29 cellular contexts compared by ENCODE assay signal in genomic region chr16:4096509-4096908, GRCh38. TPM values are rescaled to one million over a fixed set of nuclear protein-coding genes. Genes with fewer than 3 reads are reported as not detected.
A peak's percentile ranks its signal among the peaks of the same experiment; 100 is the strongest.
DNase-seq lines count a peak whose midpoint lies in the region; FAIRE-seq and TF ChIP-seq lines count a peak whose summit lies in the region.
"Had no signal": no experiment of that assay in that cellular context is flagged by ENCODE, and none has a peak within 500 bp of the region (broad histone marks: within the 10 kb centered on the region; RNA-seq: fewer than 3 reads in every experiment).

No MANE protein-coding gene starts in this region.

- H4K20me1 ChIP-seq in OCI-LY3 (ENCODE audit: insufficient read depth, low read length) (no peaks in the 10 kb centered on the region), hepatocyte (ENCODE audit: insufficient read depth, poor library complexity, severe bottlenecking) (no peaks in the 10 kb centered on the region)

- H3K4me3 ChIP-seq in OCI-LY3 (ENCODE audit: low read length) (no peak overlapping the region), hepatocyte (no peak overlapping the region), stomach (no peak overlapping the region)
- H3K4me3 ChIP-seq: lung had no signal

- H3K27ac ChIP-seq in OCI-LY3 (ENCODE audit: low read length) (no peak overlapping the region), hepatocyte (peak overlapping the region; percentile 15), stomach (peak overlapping the region in 3 of 5 donors; percentile 17 to 79 (median 25))
- H3K27ac ChIP-seq: parathyroid adenoma, RWPE1 had no signal

- H3K36me3 ChIP-seq in OCI-LY3 (replicated peaks; ENCODE audit: low read depth, low read length) (no peaks in the 10 kb centered on the region), hepatocyte (replicated peaks; ENCODE audit: insufficient read depth, low read depth) (no peaks in the 10 kb centered on the region), stomach (no peaks in the 10 kb centered on the region)
- H3K36me3 ChIP-seq: BE2C had no signal

- DNase-seq in D721Med (ENCODE audit: insufficient read length, low spot score) (no peak), hepatocyte (ENCODE audit: low spot score) (no peak), stomach (no peak), midbrain (lab: John Stamatoyannopoulos, UW) (no peak), GOT3 (lab: John Stamatoyannopoulos, UW) (no peak), SIG-M5 (lab: John Stamatoyannopoulos, UW) (no peak)
- no peak for DNase-seq in stimulated activated CD4-positive, alpha-beta T cell treated with anti-CD3 and anti-CD28 coated beads, Interleukin-4, amount 100 ng/mL, for 24 hours
- DNase-seq: activated CD4-positive, alpha-beta T cell treated with anti-CD3 and anti-CD28 coated beads, Interleukin-2, amount 50 U/mL, for 4 hours; activated CD8-positive, alpha-beta memory T cell treated with anti-CD3 and anti-CD28 coated beads, Interleukin-2, amount 10 ng/mL, durations not matched to agents 7 days and 5 days; activated gamma-delta T cell treated with Interleukin-2 at 50 U/mL for 16 hours; activated naive CD8-positive, alpha-beta T cell treated with anti-CD3 and anti-CD28 coated beads, Interleukin-2, amount 10 ng/mL, durations not matched to agents 7 days and 5 days; activated T-cell treated with anti-CD3 and anti-CD28 coated beads, Interleukin-2, amount 50 U/mL, for 48 hours; BE2C; cortex of kidney; DMS153; Kasumi-1; MV-4-11; NCI-H146; NCI-H2171; NCI-H510A; stimulated activated naive CD4-positive, alpha-beta T cell treated with Interleukin-2 at 50 U/mL for 16 hours had no signal

- H3K4me1 ChIP-seq in OCI-LY3 (ENCODE audit: low read length) (no peaks in the 10 kb centered on the region), hepatocyte (ENCODE audit: insufficient read depth) (peaks cover 9% of the 10 kb centered on the region), stomach (peaks cover 18 to 64% (median 38%) of the 10 kb centered on the region in 4 donors)

- intact Hi-C loops in stomach (cut with DNase I; ENCODE audit: low total_unique reads): no loop called here

- no peaks in the 10 kb centered on the region for H3K79me2 ChIP-seq in OCI-LY3 (ENCODE audit: low read length)
- peaks cover 43% of the 10 kb centered on the region for H3K79me2 ChIP-seq in hepatocyte

- H3K27me3 ChIP-seq in OCI-LY3 (ENCODE audit: low read depth, low read length) (peaks cover 15% of the 10 kb centered on the region; the same call in 1 of the 2 replicates), hepatocyte (no peaks in the 10 kb centered on the region), stomach (no peaks in the 10 kb centered on the region)
- H3K27me3 ChIP-seq: BE2C had no signal

- no peak for TF ChIP-seq EP300 in stomach (IDR thresholded peaks at IDR 0.05)

- no peak overlapping the region for H3K4me2 ChIP-seq in OCI-LY3 (ENCODE audit: low read length)
- no peak overlapping the region for H3K4me2 ChIP-seq in hepatocyte

- 0 out of 2 replicates have a peak overlapping the region, but pooled peaks have one; percentile 77 for H2AFZ ChIP-seq in OCI-LY3 (ENCODE audit: low read depth, low read length)
- no peak overlapping the region for H2AFZ ChIP-seq in hepatocyte
- H2AFZ ChIP-seq: parathyroid adenoma had no signal

- TF ChIP-seq POLR2A in stomach (IDR thresholded peaks at IDR 0.05): no peak

- WGBS in hepatocyte (ENCODE audit: low lambda C conversion rate, missing lambda C conversion rate): 92% methylated on average over 5 of the region's 5 CpGs
- 70 to 82% (median 73%) methylated on average over 5 of the region's 5 CpGs for WGBS in stomach, 5 donors

- TF ChIP-seq CTCF in D721Med (IDR thresholded peaks at IDR 0.05; ENCODE audit: insufficient read depth, missing control alignments) (no peak), OCI-LY3 (IDR thresholded peaks at IDR 0.05; ENCODE audit: low read depth, low read length) (no peak), hepatocyte (IDR thresholded peaks at IDR 0.05; ENCODE audit: poor library complexity) (no peak), stomach (IDR thresholded peaks at IDR 0.05) (no peak)

- peak; percentile 63 for FAIRE-seq in D721Med (lab: Jason Lieb, UNC)
- FAIRE-seq: H54, keratinocyte, small intestine, TTC549 had no signal

- no peak overlapping the region for H3K9ac ChIP-seq in OCI-LY3 (ENCODE audit: low read length)
- H3K9ac ChIP-seq: parathyroid adenoma had no signal

- H3K9me3 ChIP-seq in OCI-LY3 (ENCODE audit: insufficient read depth, low read length): no peaks in the 10 kb centered on the region
- H3K9me3 ChIP-seq in hepatocyte (ENCODE audit: low read depth): no peaks in the 10 kb centered on the region
- H3K9me3 ChIP-seq in stomach: no peaks in the 10 kb centered on the region
- H3K9me3 ChIP-seq: BE2C had no signal

- H3K9me2 ChIP-seq in hepatocyte (replicated peaks; ENCODE audit: insufficient read depth): no peaks in the 10 kb centered on the region

RNA-seq across cellular contexts. Expression of gene ADCY9, which starts 19.7 kb away (rescaled TPM):
- total RNA-seq in hepatocyte: 12.4 and 15.9 TPM in 2 replicates
- polyA plus RNA-seq in hepatocyte: 7.6 and 12.0 TPM in 2 replicates
- total RNA-seq in stomach: 10 to 100 TPM; 12.1 to 55.0 (median 15.8) TPM
- 1 to 10 TPM; 1.7 to 2.7 (median 2.5) TPM for polyA plus RNA-seq in stomach
